In the genomic region with DNA sequence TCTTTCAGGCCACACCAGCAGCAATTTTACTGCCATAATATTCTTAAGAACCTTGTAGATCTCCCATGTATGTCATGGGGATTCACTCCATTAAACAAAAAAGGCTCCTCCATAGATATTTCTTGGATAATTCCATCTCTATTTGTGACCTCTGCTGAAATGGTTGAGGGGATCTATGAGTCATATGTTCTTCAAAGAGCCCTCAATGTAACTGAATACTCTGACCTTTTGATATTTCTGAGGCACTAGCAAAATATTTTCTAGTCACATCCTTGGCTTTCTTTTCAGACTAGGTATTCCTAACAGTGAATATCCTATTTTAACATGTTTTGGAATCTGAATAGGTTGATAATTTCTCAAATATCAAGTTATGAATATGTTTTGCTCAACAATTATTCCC, we compare ENCODE assay signal across 26 cellular contexts. TPM values are rescaled to one million over a fixed set of nuclear protein-coding genes. Genes with fewer than 3 reads are reported as not detected.
DNase-seq lines count a peak whose midpoint lies in the region; ATAC-seq and TF ChIP-seq lines count a peak whose summit lies in the region.
"Had no signal": no experiment of that assay in that cellular context is flagged by ENCODE, and none has a peak within 500 bp of the region (broad histone marks: within the 10 kb centered on the region; RNA-seq: fewer than 3 reads in every experiment).

No MANE protein-coding gene starts in this region.

- H4K20me1 ChIP-seq in HCT116 (ENCODE audit: insufficient read depth), result no peaks in the 10 kb centered on the region

- no TSS peak for BruUV-seq in HCT116 (replicated peaks; lab: Mats Ljungman, UMichigan)

- peaks cover 57% of the 10 kb centered on the region for H3K4me1 Mint-ChIP-seq in activated T-cell treated with anti-CD3 and anti-CD28 coated beads, Interleukin-2, amount 50 U/mL, for 72 hours (ENCODE audit: low read depth)
- peaks cover 58% of the 10 kb centered on the region for H3K4me1 Mint-ChIP-seq in activated T-cell treated with anti-CD3 and anti-CD28 coated beads, Interleukin-2, amount 50 U/mL, for 4 hours (ENCODE audit: low read depth)
- H3K4me1 Mint-ChIP-seq in activated naive CD8-positive, alpha-beta T cell (ENCODE audit: low read depth), result peaks cover 81% of the 10 kb centered on the region
- H3K4me1 Mint-ChIP-seq in stimulated activated naive CD8-positive, alpha-beta T cell treated with anti-CD3 and anti-CD28 coated beads, Interleukin-15, Interleukin-2, amounts not matched to agents 100 ng/mL and 50 ng/mL, for 24 hours (ENCODE audit: low read depth), result peaks cover 71% of the 10 kb centered on the region
- H3K4me1 Mint-ChIP-seq: B cell, CD14-positive monocyte had no signal

- POLR2A ChIA-PET in HCT116 (lab: Charles Lee), result no interaction called here

- ATAC-seq in activated T-cell treated with anti-CD3 and anti-CD28 coated beads, Interleukin-2, amount 50 U/mL, for 72 hours (replicated peaks in 1 of 2), result no peak
- ATAC-seq in activated T-cell treated with anti-CD3 and anti-CD28 coated beads, Interleukin-2, amount 50 U/mL, for 4 hours, result no peak
- ATAC-seq in HCT116, result no peak
- ATAC-seq: GM12878 had no signal

- no peak overlapping the region for H2AFZ ChIP-seq in HCT116 (ENCODE audit: low read depth, low read length, poor library complexity, severe bottlenecking)
- H2AFZ ChIP-seq: GM23248, PC-9 had no signal

- H3K27ac ChIP-seq in HCT116 (ENCODE audit: low read depth, low read length), result no peak overlapping the region
- no peak overlapping the region for H3K27ac ChIP-seq in esophagus squamous epithelium
- H3K27ac ChIP-seq in sigmoid colon, result no peak overlapping the region
- H3K27ac ChIP-seq: GM23248, HL-60, PC-9 had no signal

- no peaks in the 10 kb centered on the region; the same call in 1 of the 2 replicates for H3K9me2 ChIP-seq in HCT116 (ENCODE audit: insufficient read depth)

- H3K36me3 ChIP-seq in HCT116 (ENCODE audit: control insufficient read depth in 1 of 2, insufficient read depth in 2 of 2, low read length in 2 of 2) (no peaks in the 10 kb centered on the region), esophagus squamous epithelium (no peaks in the 10 kb centered on the region), sigmoid colon (no peaks in the 10 kb centered on the region)
- H3K36me3 ChIP-seq: HAP-1 had no signal

- TF ChIP-seq CTCF in HCT116 (IDR thresholded peaks at IDR 0.05 in 2 of 3, conservative IDR thresholded peaks at IDR 0.05 in 1 of 3; ENCODE audit: borderline replicate concordance in 1 of 3, insufficient read depth in 1 of 3, low read depth in 2 of 3, low read length in 2 of 3), result no peak
- no peak for TF ChIP-seq CTCF in esophagus squamous epithelium (IDR thresholded peaks at IDR 0.05)
- no peak for TF ChIP-seq CTCF in sigmoid colon (IDR thresholded peaks at IDR 0.05)

- H3K79me2 ChIP-seq in HCT116 (ENCODE audit: insufficient read depth, low read length), result no peaks in the 10 kb centered on the region

- no peak overlapping the region for H3K9ac ChIP-seq in HCT116 (ENCODE audit: low read length)
- H3K9ac ChIP-seq: GM23248 had no signal

- no peaks in the 10 kb centered on the region for H3K27me3 Mint-ChIP-seq in activated T-cell treated with anti-CD3 and anti-CD28 coated beads, Interleukin-2, amount 50 U/mL, for 72 hours (ENCODE audit: low read depth)
- no peaks in the 10 kb centered on the region for H3K27me3 Mint-ChIP-seq in activated T-cell treated with anti-CD3 and anti-CD28 coated beads, Interleukin-2, amount 50 U/mL, for 4 hours (ENCODE audit: low read depth)
- no peaks in the 10 kb centered on the region for H3K27me3 Mint-ChIP-seq in activated naive CD8-positive, alpha-beta T cell
- no peaks in the 10 kb centered on the region for H3K27me3 Mint-ChIP-seq in stimulated activated naive CD8-positive, alpha-beta T cell treated with anti-CD3 and anti-CD28 coated beads, Interleukin-15, Interleukin-2, amounts not matched to agents 100 ng/mL and 50 ng/mL, for 24 hours

- TF ChIP-seq EP300 in sigmoid colon (IDR thresholded peaks at IDR 0.05), result no peak

- no peak overlapping the region for H3K4me3 ChIP-seq in HCT116 (replicated peaks in 1 of 2; ENCODE audit: low read depth in 1 of 2, low read length in 2 of 2)
- H3K4me3 ChIP-seq in esophagus squamous epithelium, result no peak overlapping the region
- no peak overlapping the region for H3K4me3 ChIP-seq in sigmoid colon
- H3K4me3 ChIP-seq: GM12878, GM23248, HAP-1, PC-9 had no signal

- intact Hi-C loops in HCT116 (cut with micrococcal nuclease) (no loop called here), esophagus squamous epithelium (cut with DNase I) (no loop called here), sigmoid colon (cut with DNase I) (no loop called here)

- TF ChIP-seq RAD21 in HCT116 (IDR thresholded peaks at IDR 0.05; ENCODE audit: low read depth), result no peak

- CTCF ChIA-PET in HCT116 (lab: Charles Lee), result no interaction called here

- H3K4me3 Mint-ChIP-seq in activated T-cell treated with anti-CD3 and anti-CD28 coated beads, Interleukin-2, amount 50 U/mL, for 72 hours, result peak overlapping the region; percentile 13 to 34
- H3K4me3 Mint-ChIP-seq in activated T-cell treated with anti-CD3 and anti-CD28 coated beads, Interleukin-2, amount 50 U/mL, for 4 hours, result no peak overlapping the region
- peak overlapping the region; percentile 69 for H3K4me3 Mint-ChIP-seq in activated naive CD8-positive, alpha-beta T cell
- peak overlapping the region; percentile 74 for H3K4me3 Mint-ChIP-seq in stimulated activated naive CD8-positive, alpha-beta T cell treated with anti-CD3 and anti-CD28 coated beads, Interleukin-15, Interleukin-2, amounts not matched to agents 100 ng/mL and 50 ng/mL, for 24 hours
- H3K4me3 Mint-ChIP-seq: B cell, CD14-positive monocyte had no signal

- H3K36me3 Mint-ChIP-seq in activated T-cell treated with anti-CD3 and anti-CD28 coated beads, Interleukin-2, amount 50 U/mL, for 72 hours (ENCODE audit: insufficient read depth in 2 of 2), result peaks cover 14 to 26% of the 10 kb centered on the region in 2 donors
- peaks cover 40% of the 10 kb centered on the region for H3K36me3 Mint-ChIP-seq in activated T-cell treated with anti-CD3 and anti-CD28 coated beads, Interleukin-2, amount 50 U/mL, for 4 hours (ENCODE audit: insufficient read depth)
- peaks cover 46% of the 10 kb centered on the region for H3K36me3 Mint-ChIP-seq in activated naive CD8-positive, alpha-beta T cell
- peaks cover 53% of the 10 kb centered on the region for H3K36me3 Mint-ChIP-seq in stimulated activated naive CD8-positive, alpha-beta T cell treated with anti-CD3 and anti-CD28 coated beads, Interleukin-15, Interleukin-2, amounts not matched to agents 100 ng/mL and 50 ng/mL, for 24 hours (ENCODE audit: low read depth)
- H3K36me3 Mint-ChIP-seq: CD14-positive monocyte had no signal

- TF ChIP-seq POLR2A in HCT116 (IDR thresholded peaks at IDR 0.05; ENCODE audit: borderline replicate concordance, extremely low read depth, insufficient read depth, insufficient read length) (no peak), esophagus squamous epithelium (IDR thresholded peaks at IDR 0.05) (no peak), sigmoid colon (IDR thresholded peaks at IDR 0.05) (no peak)

- no peak overlapping the region for H3K4me2 ChIP-seq in HCT116 (ENCODE audit: low read length)
- H3K4me2 ChIP-seq: PC-9 had no signal

- peaks cover 0 to 6% of the 10 kb centered on the region in 2 experiments; a peak in 1 of 4 replicates for H3K4me1 ChIP-seq in HCT116 (ENCODE audit: control insufficient read depth in 1 of 2, insufficient read depth in 2 of 2, low read length in 2 of 2)
- H3K4me1 ChIP-seq in esophagus squamous epithelium, result peaks cover 0 to 4% (median 0%) of the 10 kb centered on the region in 3 donors
- H3K4me1 ChIP-seq in sigmoid colon, result peaks cover 0 to 1% (median under 1%) of the 10 kb centered on the region in 4 donors

- DNase-seq in activated T-cell treated with anti-CD3 and anti-CD28 coated beads, Interleukin-2, amount 50 U/mL, for 72 hours, result no peak
- DNase-seq in activated T-cell treated with anti-CD3 and anti-CD28 coated beads, Interleukin-2, amount 50 U/mL, for 4 hours, result no peak
- DNase-seq in HCT116 (ENCODE audit: low read depth, low spot score) (no peak), esophagus squamous epithelium (lab: John Stamatoyannopoulos, UW) (no peak), sigmoid colon (no peak), NCI-H1105 (lab: John Stamatoyannopoulos, UW) (no peak)
- DNase-seq: COR-L47, DND-41, GM23248, KG1, NCI-H1092 treated with DMSO at 0.1 percent for 48 hours, NCI-H146, NCI-H2029, NCI-H2227 treated with DMSO at 0.1 percent for 48 hours, NCI-H510A, PC-9, RPMI8226, SHP77 treated with DMSO at 0.1 percent for 48 hours had no signal

- RAD21 ChIA-PET in HCT116 (lab: Charles Lee; ENCODE audit: low non-redundant PET in 1 of 2, low total read pairs in 2 of 2, uncharacterized antibody in 2 of 2, unreplicated experiment in 2 of 2), result no interaction called here

- no peaks in the 10 kb centered on the region for H3K27me3 ChIP-seq in HCT116 (ENCODE audit: insufficient read depth, low read length)
- H3K27me3 ChIP-seq in esophagus squamous epithelium, result peaks cover 0 to 25% (median 3%) of the 10 kb centered on the region in 4 donors
- peaks cover 0 to 43% (median 16%) of the 10 kb centered on the region in 3 donors for H3K27me3 ChIP-seq in sigmoid colon

- peaks cover 6 to 14% of the 10 kb centered on the region in 2 donors for H3K9me3 Mint-ChIP-seq in activated T-cell treated with anti-CD3 and anti-CD28 coated beads, Interleukin-2, amount 50 U/mL, for 72 hours
- peaks cover 28% of the 10 kb centered on the region for H3K9me3 Mint-ChIP-seq in activated T-cell treated with anti-CD3 and anti-CD28 coated beads, Interleukin-2, amount 50 U/mL, for 4 hours
- peaks cover 24% of the 10 kb centered on the region for H3K9me3 Mint-ChIP-seq in activated naive CD8-positive, alpha-beta T cell (ENCODE audit: low read depth)
- peaks cover 9% of the 10 kb centered on the region for H3K9me3 Mint-ChIP-seq in stimulated activated naive CD8-positive, alpha-beta T cell treated with anti-CD3 and anti-CD28 coated beads, Interleukin-15, Interleukin-2, amounts not matched to agents 100 ng/mL and 50 ng/mL, for 24 hours

- H3K27ac Mint-ChIP-seq in activated T-cell treated with anti-CD3 and anti-CD28 coated beads, Interleukin-2, amount 50 U/mL, for 72 hours, result peak overlapping the region; percentile 29
- H3K27ac Mint-ChIP-seq in activated naive CD8-positive, alpha-beta T cell, result peak overlapping the region; percentile 90
- H3K27ac Mint-ChIP-seq in stimulated activated naive CD8-positive, alpha-beta T cell treated with anti-CD3 and anti-CD28 coated beads, Interleukin-15, Interleukin-2, amounts not matched to agents 100 ng/mL and 50 ng/mL, for 24 hours, result peak overlapping the region; percentile 80
- H3K27ac Mint-ChIP-seq: B cell, CD14-positive monocyte had no signal

- H3K9me3 ChIP-seq in HCT116 (ENCODE audit: control insufficient read depth in 1 of 2, insufficient read depth in 1 of 2, low read depth in 1 of 2, low read length in 2 of 2) (no peaks in the 10 kb centered on the region), esophagus squamous epithelium (no peaks in the 10 kb centered on the region), sigmoid colon (peaks cover 0 to 3% (median 0%) of the 10 kb centered on the region in 4 donors)
- H3K9me3 ChIP-seq: HAP-1 had no signal

RNA-seq across cellular contexts. Expression of a gene that starts 6.6 kb away (rescaled TPM):
- 10 to 100 TPM; 36.3 to 66.0 TPM for total RNA-seq in activated T-cell treated with anti-CD3 and anti-CD28 coated beads, Interleukin-2, amount 50 U/mL, for 72 hours
- 10 to 100 TPM; 19.9 to 32.0 (median 22.8) TPM for total RNA-seq in activated T-cell treated with anti-CD3 and anti-CD28 coated beads, Interleukin-2, amount 50 U/mL, for 4 hours
- 1.1 TPM for total RNA-seq in HCT116 (2021; ENCODE audit: unreplicated experiment)
- polyA plus RNA-seq in HCT116 (2012), result 0.77 and 0.96 TPM in 2 replicates
- total RNA-seq in esophagus squamous epithelium, result 10 to 100 TPM in 1 of 4 donors, 1 to 10 TPM in 1, under 1 TPM in 2; 0.23 to 11.4 (median 1.7) TPM
- total RNA-seq in sigmoid colon, result 10 to 100 TPM in 2 of 4 donors, 1 to 10 TPM in 2; 3.1 to 14.7 (median 7.5) TPM
- polyA plus RNA-seq in sigmoid colon, result 1 to 10 TPM in 1 of 3 donors, under 1 TPM in 2; 0.60 to 5.2 (median 0.69) TPM
- total RNA-seq: B cell, GM23248, HT-29 had no signal
- polyA plus RNA-seq: GM23248 had no signal

Comparison
In these comparisons a context has a peak if more than half of its experiments do, and no peak if none do; other contexts are left out.
1. H3K27ac Mint-ChIP-seq: peak in every context shown above with its lines; median percentile 90 in activated naive CD8-positive, alpha-beta T cell; 80 in stimulated activated naive CD8-positive, alpha-beta T cell treated with anti-CD3 and anti-CD28 coated beads, Interleukin-15, Interleukin-2, amounts not matched to agents 100 ng/mL and 50 ng/mL, for 24 hours; 29 in activated T-cell treated with anti-CD3 and anti-CD28 coated beads, Interleukin-2, amount 50 U/mL, for 72 hours.